Comparison of ENCODE assay signal across 27 cellular contexts in genomic region chr5:53265043-53265442, GRCh38.
"Had no signal": no experiment of that assay in that cellular context is flagged by ENCODE, and none has a peak within 500 bp of the region (broad histone marks: within the 10 kb centered on the region; RNA-seq: fewer than 3 reads in every experiment).

No MANE protein-coding gene starts in this region.

- DNase-seq: activated CD4-positive, alpha-beta memory T cell treated with anti-CD3 and anti-CD28 coated beads, Interleukin-2, amount 10 ng/mL, durations not matched to agents 7 days and 5 days; activated CD4-positive, alpha-beta T cell treated with anti-CD3 and anti-CD28 coated beads for 36 hours; activated CD4-positive, alpha-beta T cell treated with anti-CD3 and anti-CD28 coated beads, Interleukin-2, amount 10 ng/mL, durations not matched to agents 24 days and 14 days; activated CD4-positive, alpha-beta T cell treated with anti-CD3 and anti-CD28 coated beads, Interleukin-2, amount 50 U/mL, for 4 hours; activated CD4-positive, CD25-positive, alpha-beta regulatory T cell; activated CD4-positive, CD25-positive, alpha-beta regulatory T cell treated with anti-CD3 and anti-CD28 coated beads, Interleukin-2, amount 50 U/mL, for 72 hours; activated CD8-positive, alpha-beta memory T cell treated with anti-CD3 and anti-CD28 coated beads, Interleukin-2, amount 50 U/mL, for 48 hours; activated gamma-delta T cell; activated naive CD4-positive, alpha-beta T cell; activated naive CD4-positive, alpha-beta T cell treated with anti-CD3 and anti-CD28 coated beads, Interleukin-2, amount 10 ng/mL, durations not matched to agents 7 days and 5 days; activated naive CD8-positive, alpha-beta T cell treated with anti-CD3 and anti-CD28 coated beads, Interleukin-2, amount 10 ng/mL, durations not matched to agents 7 days and 5 days; activated T-cell treated with anti-CD3 and anti-CD28 coated beads for 4 hours; activated T-cell treated with anti-CD3 and anti-CD28 coated beads, Interleukin-2, amount 50 U/mL, for 24 hours; activated T-cell treated with anti-CD3 and anti-CD28 coated beads, Interleukin-2, amount 50 U/mL, for 72 hours; dorsolateral prefrontal cortex; effector memory CD4-positive, alpha-beta T cell; endodermal cell; esophagus squamous epithelium; foreskin fibroblast; gastrocnemius medialis; glutamatergic neuron; heart left ventricle; T-helper 2 cell had no signal

- H3K27ac ChIP-seq: ascending aorta, breast epithelium, coronary artery, dorsolateral prefrontal cortex, esophagus squamous epithelium, gastrocnemius medialis, heart left ventricle had no signal

- ATAC-seq: activated CD4-positive, alpha-beta T cell treated with anti-CD3 and anti-CD28 coated beads for 36 hours; activated naive CD4-positive, alpha-beta T cell treated with anti-CD3 and anti-CD28 coated beads, Interleukin-2, amount 50 U/mL, for 72 hours; activated T-cell treated with anti-CD3 and anti-CD28 coated beads, Interleukin-2, amount 50 U/mL, for 72 hours; gastrocnemius medialis; heart left ventricle had no signal

- H3K9me3 ChIP-seq: ascending aorta, breast epithelium, esophagus squamous epithelium, gastrocnemius medialis had no signal

- H3K36me3 ChIP-seq: ascending aorta, breast epithelium, esophagus squamous epithelium, gastrocnemius medialis, heart left ventricle had no signal

- H3K27me3 ChIP-seq: ascending aorta, breast epithelium, esophagus squamous epithelium, gastrocnemius medialis, heart left ventricle had no signal

- H3K4me1 ChIP-seq: ascending aorta, breast epithelium, esophagus squamous epithelium, gastrocnemius medialis, heart left ventricle had no signal

- H3K4me3 ChIP-seq: ascending aorta, breast epithelium, coronary artery, dorsolateral prefrontal cortex, esophagus squamous epithelium, gastrocnemius medialis, heart left ventricle had no signal
